13 cellular contexts compared by ENCODE assay signal in the genomic region with DNA sequence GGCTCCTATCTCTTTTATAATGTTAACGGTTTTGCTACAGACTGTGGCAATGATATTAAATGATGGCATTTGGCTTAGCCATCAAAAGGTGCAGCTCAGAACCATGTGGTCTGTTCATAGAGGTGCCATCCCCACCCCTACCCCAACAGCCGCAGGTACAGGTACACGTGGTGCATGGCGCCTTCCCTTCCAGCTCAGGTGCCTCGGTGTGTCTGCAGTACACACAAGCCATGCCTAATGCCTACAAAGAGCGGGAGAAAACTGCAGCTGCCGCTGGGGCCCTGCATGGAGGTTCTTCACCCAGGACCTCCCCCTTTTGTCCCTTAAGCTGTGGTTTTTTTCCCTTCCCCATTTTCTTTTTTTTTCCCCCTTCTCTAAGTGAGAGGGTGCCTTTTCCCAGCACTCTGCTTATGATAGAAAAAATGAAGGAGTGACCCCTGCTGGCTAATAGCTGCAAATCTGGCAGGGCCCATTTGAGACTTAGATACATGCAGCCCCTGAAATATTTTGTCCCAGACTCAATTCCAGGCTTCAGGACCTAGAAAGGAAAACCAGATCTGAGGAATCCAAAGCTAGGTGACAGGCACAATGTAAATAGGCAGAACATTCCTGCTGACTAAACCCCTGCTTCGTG. TPM values are rescaled to one million over a fixed set of nuclear protein-coding genes. Genes with fewer than 3 reads are reported as not detected.
DNase-seq lines count a peak whose midpoint lies in the region; ATAC-seq and TF ChIP-seq lines count a peak whose summit lies in the region.
"Had no signal": no experiment of that assay in that cellular context is flagged by ENCODE, and none has a peak within 500 bp of the region (broad histone marks: within the 10 kb centered on the region; RNA-seq: fewer than 3 reads in every experiment).

No MANE protein-coding gene starts in this region.

- TF ChIP-seq CTCF in LNCAP (IDR thresholded peaks at IDR 0.05) (peak; percentile 59), osteocyte (IDR thresholded peaks at IDR 0.05) (peak; percentile 7)

- H3K4me3 Mint-ChIP-seq in osteocyte (ENCODE audit: unreplicated experiment), result no peak overlapping the region
- H3K4me3 Mint-ChIP-seq: activated T-cell treated with anti-CD3 and anti-CD28 coated beads, Interleukin-2, amount 50 U/mL, for 72 hours had no signal

- no peaks in the 10 kb centered on the region for H3K27me3 Mint-ChIP-seq in osteocyte (ENCODE audit: unreplicated experiment)

- H3K9me3 Mint-ChIP-seq in osteocyte (ENCODE audit: unreplicated experiment), result peaks cover 8% of the 10 kb centered on the region
- H3K9me3 Mint-ChIP-seq: activated T-cell treated with anti-CD3 and anti-CD28 coated beads, Interleukin-2, amount 50 U/mL, for 72 hours had no signal

- ATAC-seq in GM21447 (IDR thresholded peaks at IDR 0.05; ENCODE audit: unreplicated experiment) (no peak), HG03457 (IDR thresholded peaks at IDR 0.05; ENCODE audit: unreplicated experiment) (no peak)
- ATAC-seq: activated T-cell treated with anti-CD3 and anti-CD28 coated beads, Interleukin-2, amount 50 U/mL, for 72 hours had no signal

- DNase-seq in NCI-H526 (lab: John Stamatoyannopoulos, UW) (peak; percentile 9 to 64), NCI-H526 treated with DMSO at 0.1 percent for 48 hours (lab: John Stamatoyannopoulos, UW) (no peak), dermis blood vessel endothelial cell (peak; percentile 44), osteocyte (ENCODE audit: extremely low spot score, unreplicated experiment) (no peak), GDM1 (lab: John Stamatoyannopoulos, UW) (no peak)
- DNase-seq: activated T-cell treated with anti-CD3 and anti-CD28 coated beads, Interleukin-2, amount 50 U/mL, for 72 hours; cortex of kidney; NCI-H1092 had no signal

- no peaks in the 10 kb centered on the region for H3K36me3 Mint-ChIP-seq in osteocyte (ENCODE audit: unreplicated experiment)

- no peak overlapping the region for H3K27ac Mint-ChIP-seq in osteocyte (ENCODE audit: unreplicated experiment)
- H3K27ac Mint-ChIP-seq: activated T-cell treated with anti-CD3 and anti-CD28 coated beads, Interleukin-2, amount 50 U/mL, for 72 hours had no signal

- H3K4me1 Mint-ChIP-seq in osteocyte (ENCODE audit: unreplicated experiment), result no peaks in the 10 kb centered on the region

RNA-seq across cellular contexts. Expression of a gene that starts 6.5 kb away (rescaled TPM):
- not detected in 2 replicates for total RNA-seq in dermis blood vessel endothelial cell
- not detected in 2 replicates for total RNA-seq in osteocyte
- total RNA-seq: activated T-cell treated with anti-CD3 and anti-CD28 coated beads, Interleukin-2, amount 50 U/mL, for 72 hours; right atrium auricular region; SJSA1 had no signal

RNA-seq across cellular contexts. Expression of a gene that starts 30.1 kb away (rescaled TPM):
- total RNA-seq in dermis blood vessel endothelial cell (not detected in 2 replicates), osteocyte (not detected in 2 replicates)
- total RNA-seq: activated T-cell treated with anti-CD3 and anti-CD28 coated beads, Interleukin-2, amount 50 U/mL, for 72 hours; right atrium auricular region; SJSA1 had no signal

RNA-seq across cellular contexts. Expression of a gene that starts 42.4 kb away (rescaled TPM):
- total RNA-seq in dermis blood vessel endothelial cell, result not detected in 2 replicates
- total RNA-seq in osteocyte, result not detected in 2 replicates
- total RNA-seq: activated T-cell treated with anti-CD3 and anti-CD28 coated beads, Interleukin-2, amount 50 U/mL, for 72 hours; right atrium auricular region; SJSA1 had no signal

RNA-seq across cellular contexts. Expression of a gene that starts 56.6 kb away (rescaled TPM):
- total RNA-seq in dermis blood vessel endothelial cell, result 11.8 and 13.1 TPM in 2 replicates
- 10.7 and 13.8 TPM in 2 replicates for total RNA-seq in osteocyte

Comparison
In these comparisons a context has a peak if more than half of its experiments do, and no peak if none do; other contexts are left out.
1. DNase-seq: peak in NCI-H526 (2 of 2) and dermis blood vessel endothelial cell (single experiment); none in NCI-H526 treated with DMSO at 0.1 percent for 48 hours (single experiment), osteocyte (single experiment) and GDM1 (single experiment).